8 cellular contexts compared by ENCODE assay signal in genomic region chr12:116880817-116881324, GRCh38. TPM values are rescaled to one million over a fixed set of nuclear protein-coding genes. Genes with fewer than 3 reads are reported as not detected.
A peak's percentile ranks its signal among the peaks of the same experiment; 100 is the strongest.
DNase-seq lines count a peak whose midpoint lies in the region; ATAC-seq, FAIRE-seq and TF ChIP-seq lines count a peak whose summit lies in the region.

No MANE protein-coding gene starts in this region.

- H3K4me3 ChIP-seq in SU-DHL-6 (ENCODE audit: insufficient read depth, low read length, poor library complexity, severe bottlenecking), result peak overlapping the region; percentile 43

- H3K79me2 ChIP-seq in SU-DHL-6 (ENCODE audit: insufficient read depth, low read length), result no peaks in the 10 kb centered on the region

- H3K9me2 ChIP-seq in SU-DHL-6 (replicated peaks; ENCODE audit: insufficient read depth, low read length), result no peaks in the 10 kb centered on the region

- no peak for FAIRE-seq in urothelium cell line (lab: Jason Lieb, UNC)

- no peaks in the 10 kb centered on the region for H3K36me3 ChIP-seq in SU-DHL-6 (ENCODE audit: low read length)

- TF ChIP-seq CTCF in C4-2B (conservative IDR thresholded peaks at IDR 0.05), result peak; percentile 41
- TF ChIP-seq CTCF in SU-DHL-6 (IDR thresholded peaks at IDR 0.05; ENCODE audit: insufficient read depth, low read length, poor library complexity, severe bottlenecking), result no peak
- TF ChIP-seq CTCF in mesothelial cell of epicardium (IDR thresholded peaks at IDR 0.05; ENCODE audit: unreplicated experiment), result no peak

- H4K20me1 ChIP-seq in SU-DHL-6 (ENCODE audit: low read depth, low read length), result no peaks in the 10 kb centered on the region

- H3K27me3 ChIP-seq in SU-DHL-6 (ENCODE audit: low read length), result 0 out of 2 replicates have a peak, but pooled peaks cover 2% of the 10 kb centered on the region

- peak overlapping the region; percentile 54 for H3K4me2 ChIP-seq in SU-DHL-6 (ENCODE audit: low read depth, low read length, poor library complexity, severe bottlenecking)

- peaks cover 40% of the 10 kb centered on the region for H3K4me1 Mint-ChIP-seq in mesothelial cell of epicardium

- H3F3A ChIP-seq in SU-DHL-6 (ENCODE audit: insufficient read depth), result no peaks in the 10 kb centered on the region

- H3K36me3 Mint-ChIP-seq in mesothelial cell of epicardium, result no peaks in the 10 kb centered on the region

- no peak overlapping the region for H3K27ac ChIP-seq in C4-2B
- no peak overlapping the region for H3K27ac ChIP-seq in SU-DHL-6 (ENCODE audit: low read depth, low read length)

- no peaks in the 10 kb centered on the region for H3K9me3 Mint-ChIP-seq in mesothelial cell of epicardium

- H3K27me3 Mint-ChIP-seq in mesothelial cell of epicardium (ENCODE audit: low read depth), result peaks cover 88% of the 10 kb centered on the region

- ATAC-seq in GM19035 (IDR thresholded peaks at IDR 0.05; ENCODE audit: unreplicated experiment), result peak; percentile 65

- no peaks in the 10 kb centered on the region for H3K9me3 ChIP-seq in SU-DHL-6 (ENCODE audit: insufficient read depth, low read length)

- DNase-seq in KBM-7, result peak; percentile 58
- peak; percentile 82 for DNase-seq in ecto neural progenitor cell (ENCODE audit: low spot score)
- peak in 1 of 2 experiments; percentile 73 for DNase-seq in mesothelial cell of epicardium (ENCODE audit: low spot score in 2 of 2, unreplicated experiment in 2 of 2)
- peak; percentile 68 for DNase-seq in urothelium cell line (ENCODE audit: low spot score)
- no peak for DNase-seq in mucosa of gallbladder (ENCODE audit: low spot score)

- peak overlapping the region; percentile 17 for H3K27ac Mint-ChIP-seq in mesothelial cell of epicardium

- in situ Hi-C loops in KBM-7 (cut with MboI; ENCODE audit: low pct_unique_long_range_greater_than_20kb, low sequenced_read_pairs), result no loop called here

- peak overlapping the region; percentile 5 for H2AFZ ChIP-seq in SU-DHL-6 (ENCODE audit: low read depth, low read length, severe bottlenecking)

- peak overlapping the region; percentile 43 for H3K9ac ChIP-seq in SU-DHL-6 (ENCODE audit: low read length)

- H3K4me3 Mint-ChIP-seq in mesothelial cell of epicardium, result peak overlapping the region; percentile 82

RNA-seq across cellular contexts. Expression of gene HRK, which starts 0.4 kb away (rescaled TPM):
- total RNA-seq in mesothelial cell of epicardium (3.5 to 4.4 TPM (median 4.3 TPM) in 3 replicates), mucosa of gallbladder (0.03 TPM)

RNA-seq across cellular contexts. Expression of gene FBXW8, which starts 29.9 kb away (rescaled TPM):
- total RNA-seq in mesothelial cell of epicardium (38.1 to 40.1 TPM (median 40.0 TPM) in 3 replicates), mucosa of gallbladder (11.7 TPM)
